Comparison of ENCODE assay signal across 25 cellular contexts in genomic region chr7:73448609-73449008, GRCh38. TPM values are rescaled to one million over a fixed set of nuclear protein-coding genes. Genes with fewer than 3 reads are reported as not detected.
DNase-seq lines count a peak whose midpoint lies in the region; ATAC-seq and TF ChIP-seq lines count a peak whose summit lies in the region.
"Had no signal": no experiment of that assay in that cellular context is flagged by ENCODE, and none has a peak within 500 bp of the region (broad histone marks: within the 10 kb centered on the region; RNA-seq: fewer than 3 reads in every experiment).

No MANE protein-coding gene starts in this region.

- H3K4me3 ChIP-seq in AG10803 (ENCODE audit: low read length) (no peak overlapping the region), spleen (no peak overlapping the region), testis (no peak overlapping the region)
- no peak overlapping the region for H3K4me3 ChIP-seq in CD8-positive, alpha-beta T cell (ENCODE audit: low read depth, low read length)
- H3K4me3 ChIP-seq: hepatocyte, left ventricle myocardium inferior, tibial artery had no signal

- peaks cover 22% of the 10 kb centered on the region for H3K4me1 Mint-ChIP-seq in CD8-positive, alpha-beta T cell (ENCODE audit: low read depth)

- H3K36me3 ChIP-seq in CD8-positive, alpha-beta T cell (ENCODE audit: insufficient read depth, low read length) = peaks cover 69% of the 10 kb centered on the region
- H3K36me3 ChIP-seq in spleen (peaks cover 0 to 99% (median 83%) of the 10 kb centered on the region in 6 donors), testis (ENCODE audit: low read depth, missing control alignments) (no peaks in the 10 kb centered on the region)

- no peak for TF ChIP-seq CTCF in AG10803 (conservative IDR thresholded peaks at IDR 0.05; ENCODE audit: low read length)
- no peak for TF ChIP-seq CTCF in CD8-positive, alpha-beta T cell (IDR thresholded peaks at IDR 0.05)
- TF ChIP-seq CTCF in spleen (IDR thresholded peaks at IDR 0.05 in 8 of 11, conservative IDR thresholded peaks at IDR 0.05 in 3 of 11) = no peak
- TF ChIP-seq CTCF in testis (IDR thresholded peaks at IDR 0.05) = no peak

- no peaks in the 10 kb centered on the region for H3K9me3 Mint-ChIP-seq in CD8-positive, alpha-beta T cell
- H3K9me3 Mint-ChIP-seq: IgD-negative memory B cell; mesothelial cell of epicardium; natural killer cell; stimulated activated naive CD8-positive, alpha-beta T cell treated with anti-CD3 and anti-CD28 coated beads, Interleukin-15, Interleukin-2, amounts not matched to agents 100 ng/mL and 50 ng/mL, for 24 hours had no signal

- peak overlapping the region; percentile 83 for H3K27ac Mint-ChIP-seq in CD8-positive, alpha-beta T cell
- H3K27ac Mint-ChIP-seq: mesothelial cell of epicardium; stimulated activated naive CD8-positive, alpha-beta T cell treated with anti-CD3 and anti-CD28 coated beads, Interleukin-15, Interleukin-2, amounts not matched to agents 100 ng/mL and 50 ng/mL, for 24 hours had no signal

- CTCF ChIA-PET in CD8-positive, alpha-beta T cell (lab: Charles Lee) = interaction anchor here (1.8 kb wide), 1 partner anchor 124 kb away, joined by 9 read pairs; no protein-coding TSS in a partner anchor

- no peak for ATAC-seq in CD8-positive, alpha-beta T cell
- ATAC-seq: foreskin keratinocyte, HCT116, natural killer cell, SK-N-SH treated with all-trans-retinoic acid at 6 μM for 48 hours had no signal

- H3K36me3 Mint-ChIP-seq in CD8-positive, alpha-beta T cell = peaks cover 85% of the 10 kb centered on the region

- POLR2A ChIA-PET in CD8-positive, alpha-beta T cell (lab: Charles Lee) = no interaction called here

- H3K4me1 ChIP-seq in CD8-positive, alpha-beta T cell (ENCODE audit: insufficient read depth, low read length) = no peaks in the 10 kb centered on the region
- H3K4me1 ChIP-seq in spleen = peaks cover 0 to 22% (median 11%) of the 10 kb centered on the region in 6 donors
- no peaks in the 10 kb centered on the region for H3K4me1 ChIP-seq in testis
- H3K4me1 ChIP-seq: foreskin keratinocyte, tibial artery had no signal

- 84 to 91% (median 87%) methylated on average over 4 of the region's 4 CpGs for WGBS in spleen, 5 donors
- WGBS in testis, 2 donors = 78 to 79% methylated on average over 4 of the region's 4 CpGs

- DNase-seq in AG10803 (ENCODE audit: low read depth) (peak; percentile 61), amniotic epithelial cell (ENCODE audit: low read depth) (peak; percentile 21), iris pigment epithelial cell (ENCODE audit: low read depth) (peak; percentile 54), spleen (no peak), testis (no peak)
- no peak for DNase-seq in CD8-positive, alpha-beta T cell
- no peak for DNase-seq in stimulated activated CD4-positive, alpha-beta T cell treated with anti-CD3 and anti-CD28 coated beads, Interleukin-2, amount 100 ng/mL, for 24 hours
- DNase-seq: DMS 273 treated with DMSO at 0.1 percent for 48 hours; foreskin keratinocyte; left ventricle myocardium inferior; natural killer cell; NCI-H2081; NCI-H345; NCI-H82; stimulated activated CD4-positive, alpha-beta T cell treated with anti-CD3 and anti-CD28 coated beads, Interleukin-12 subunit alpha, Interleukin-12 subunit beta, amount 100 ng/mL, for 4 hours; stimulated activated CD4-positive, alpha-beta T cell treated with anti-CD3 and anti-CD28 coated beads, Interleukin-4, amount 100 ng/mL, for 4 hours; tibial artery had no signal

- TF ChIP-seq POLR2A in spleen (IDR thresholded peaks at IDR 0.05) (no peak), testis (IDR thresholded peaks at IDR 0.05) (no peak)

- no peaks in the 10 kb centered on the region for H3K9me3 ChIP-seq in CD8-positive, alpha-beta T cell (ENCODE audit: low read length)
- H3K9me3 ChIP-seq in spleen (no peaks in the 10 kb centered on the region), testis (no peaks in the 10 kb centered on the region)
- H3K9me3 ChIP-seq: left ventricle myocardium inferior, tibial artery had no signal

- H3K4me3 Mint-ChIP-seq in CD8-positive, alpha-beta T cell = no peak overlapping the region
- H3K4me3 Mint-ChIP-seq: IgD-negative memory B cell; mesothelial cell of epicardium; natural killer cell; stimulated activated naive CD8-positive, alpha-beta T cell treated with anti-CD3 and anti-CD28 coated beads, Interleukin-15, Interleukin-2, amounts not matched to agents 100 ng/mL and 50 ng/mL, for 24 hours had no signal

- no peak overlapping the region for H3K27ac ChIP-seq in CD8-positive, alpha-beta T cell (ENCODE audit: low read depth, low read length)
- H3K27ac ChIP-seq in spleen = no peak overlapping the region
- no peak overlapping the region for H3K27ac ChIP-seq in testis
- H3K27ac ChIP-seq: foreskin keratinocyte, hepatocyte, left ventricle myocardium inferior, tibial artery had no signal

- H3K27me3 Mint-ChIP-seq in CD8-positive, alpha-beta T cell (ENCODE audit: low read depth) = no peaks in the 10 kb centered on the region
- H3K27me3 Mint-ChIP-seq: IgD-negative memory B cell; stimulated activated naive CD8-positive, alpha-beta T cell treated with anti-CD3 and anti-CD28 coated beads, Interleukin-15, Interleukin-2, amounts not matched to agents 100 ng/mL and 50 ng/mL, for 24 hours had no signal

- intact Hi-C loops in CD8-positive, alpha-beta T cell (cut with DNase I, micrococcal nuclease) = no loop called here
- intact Hi-C loops in spleen (cut with DNase I; ENCODE audit: low total_unique reads) = loop anchor here (10.0 kb wide), 1 partner anchor 624 kb away; the partner anchor contains the start of gene TYW1B
- intact Hi-C loops in testis (cut with DNase I; ENCODE audit: low total_unique reads) = no loop called here

- no peaks in the 10 kb centered on the region for H3K27me3 ChIP-seq in CD8-positive, alpha-beta T cell (ENCODE audit: insufficient read depth, low read length)
- H3K27me3 ChIP-seq in spleen (replicated peaks in 1 of 7) (no peaks in the 10 kb centered on the region), testis (no peaks in the 10 kb centered on the region)
- H3K27me3 ChIP-seq: foreskin keratinocyte, hepatocyte, tibial artery had no signal

RNA-seq across cellular contexts. Expression of gene FZD9, which starts 15.0 kb away (rescaled TPM):
- under 1 TPM; 0.16 to 0.28 TPM for total RNA-seq in CD8-positive, alpha-beta T cell
- under 1 TPM; 0.28 to 0.64 (median 0.49) TPM for total RNA-seq in spleen
- polyA plus RNA-seq in spleen = under 1 TPM; 0.09 to 0.22 (median 0.18) TPM
- total RNA-seq in testis = 1 to 10 TPM; 5.6 to 8.3 TPM
- polyA plus RNA-seq in testis (ENCODE audit: insufficient read depth, low read depth, low replicate concordance) = 4.2 TPM
- total RNA-seq: OCI-LY7; T-helper 2 cell treated with Interferon-gamma antibody and Interleukin-4, amounts not matched to agents 100 ng/mL and 5 ng/mL, for 36 hours had no signal
- polyA plus RNA-seq: IgD-negative memory B cell had no signal

Comparison
In these comparisons a context has a peak if more than half of its experiments do, and no peak if none do; other contexts are left out.
1. DNase-seq: peak in AG10803 (single experiment), amniotic epithelial cell (single experiment) and iris pigment epithelial cell (single experiment); none in CD8-positive, alpha-beta T cell (0 of 7), spleen (single experiment), stimulated activated CD4-positive, alpha-beta T cell treated with anti-CD3 and anti-CD28 coated beads, Interleukin-2, amount 100 ng/mL, for 24 hours (0 of 2) and testis (single experiment).
2. RNA of gene FZD9, which starts 15.0 kb away (total RNA-seq): 5.6 to 8.3 TPM in testis; 0.28 to 0.64 TPM in spleen and 0.16 to 0.28 TPM in CD8-positive, alpha-beta T cell; every median in the first group is over 4 times any median in the second.